In genomic region chr10:73495226-73495883, GRCh38 we compare ENCODE assay signal across 8 cellular contexts. TPM values are rescaled to one million over a fixed set of nuclear protein-coding genes. Genes with fewer than 3 reads are reported as not detected.
DNase-seq lines count a peak whose midpoint lies in the region; ATAC-seq, FAIRE-seq and TF ChIP-seq lines count a peak whose summit lies in the region.

No MANE protein-coding gene starts in this region.

- TF ChIP-seq CTCF in WTC11 (IDR thresholded peaks at IDR 0.05): no peak
- TF ChIP-seq CTCF in bronchial epithelial cell (IDR thresholded peaks at IDR 0.05; ENCODE audit: insufficient read depth, low read length, severe bottlenecking): no peak
- TF ChIP-seq CTCF in keratinocyte (optimal IDR thresholded peaks at IDR 0.05 in 1 of 3, IDR thresholded peaks at IDR 0.05 in 1 of 3, conservative IDR thresholded peaks at IDR 0.05 in 1 of 3; ENCODE audit: extremely low read depth in 1 of 3, insufficient read depth in 2 of 3, low read length in 3 of 3): no peak

- H4K20me1 ChIP-seq in keratinocyte (ENCODE audit: control insufficient read depth, extremely low read depth, insufficient read depth, low read length): no peaks in the 10 kb centered on the region

- CTCF ChIA-PET in WTC11 (lab: Charles Lee): interaction anchor here (0.6 to 1.0 kb wide), 4 partner anchors 11 to 148 kb away, joined by 3 to 4 read pairs (median 4); no protein-coding TSS in a partner anchor

- no peaks in the 10 kb centered on the region for H3K9me1 ChIP-seq in keratinocyte (ENCODE audit: control insufficient read depth, extremely low read depth, insufficient read depth, low read length)

- POLR2A ChIA-PET in WTC11 (lab: Charles Lee): interaction anchor here (0.6 to 1.2 kb wide), 2 partner anchors 11 to 16 kb away, joined by 3 to 4 read pairs; no protein-coding TSS in a partner anchor

- H3K9me3 Mint-ChIP-seq in WTC11: no peaks in the 10 kb centered on the region

- no peak for FAIRE-seq in bronchial epithelial cell (lab: Jason Lieb, UNC)
- FAIRE-seq in keratinocyte (lab: Jason Lieb, UNC): no peak

- H3K27me3 ChIP-seq in bronchial epithelial cell (ENCODE audit: control insufficient read depth, insufficient read depth, low read length): no peaks in the 10 kb centered on the region
- H3K27me3 ChIP-seq in keratinocyte (ENCODE audit: control insufficient read depth, extremely low read depth, insufficient read depth, low read length): no peaks in the 10 kb centered on the region

- peaks cover 20% of the 10 kb centered on the region for H3K4me1 ChIP-seq in keratinocyte (ENCODE audit: control insufficient read depth, extremely low read depth, insufficient read depth, low read length)

- H3K79me2 ChIP-seq in keratinocyte (ENCODE audit: control insufficient read depth, insufficient read depth, low read length): peaks cover 42% of the 10 kb centered on the region

- peak overlapping the region; percentile 95 for H3K9ac ChIP-seq in keratinocyte (ENCODE audit: control insufficient read depth, extremely low read depth, insufficient read depth, low read length)

- H3K4me3 ChIP-seq in bronchial epithelial cell (ENCODE audit: low read depth, low read length) (peak overlapping the region; percentile 86), keratinocyte (ENCODE audit: control insufficient read depth in 2 of 3, extremely low read depth in 1 of 3, insufficient read depth in 2 of 3, low read depth in 1 of 3, low read length in 3 of 3) (peak overlapping the region; percentile 55 to 89 (median 85))

- H2AFZ ChIP-seq in keratinocyte (ENCODE audit: control insufficient read depth, low read length): peak overlapping the region; percentile 72

- H3K36me3 ChIP-seq in bronchial epithelial cell (ENCODE audit: control insufficient read depth, insufficient read depth, low read length) (no peaks in the 10 kb centered on the region), keratinocyte (ENCODE audit: control insufficient read depth in 2 of 2, extremely low read depth in 1 of 2, insufficient read depth in 2 of 2, low read length in 2 of 2) (peaks cover 0 to 4% of the 10 kb centered on the region in 2 experiments)

- H3K27ac ChIP-seq in keratinocyte (ENCODE audit: control insufficient read depth, insufficient read depth, low read length): peak overlapping the region; percentile 89

- H3K9me3 ChIP-seq in keratinocyte (ENCODE audit: control insufficient read depth, low read depth, low read length): no peaks in the 10 kb centered on the region

- peak overlapping the region; percentile 87 for H3K4me3 Mint-ChIP-seq in WTC11

- dilution Hi-C loops in keratinocyte (cut with MboI; ENCODE audit: extremely low pct_ligation_motif_present, low sequenced_read_pairs): no loop called here

- H3K27me3 Mint-ChIP-seq in WTC11 (ENCODE audit: low read depth): no peaks in the 10 kb centered on the region

- DNase-seq in 8988T: peak; percentile 74
- peak; percentile 54 for DNase-seq in NCI-H2171 (lab: John Stamatoyannopoulos, UW)
- DNase-seq in WTC11 (ENCODE audit: low spot score): peak; percentile 67
- DNase-seq in bronchial epithelial cell (ENCODE audit: low read depth): peak; percentile 81
- peak; percentile 68 for DNase-seq in keratinocyte (ENCODE audit: low read depth, low spot score)
- DNase-seq in stimulated activated CD4-positive, alpha-beta T cell treated with anti-CD3 and anti-CD28 coated beads, Interleukin-15, amount 100 ng/mL, for 1 hour (ENCODE audit: low read depth in 1 of 2, low spot score in 1 of 2): peak; percentile 69 to 82

- H3K4me1 Mint-ChIP-seq in WTC11: peaks cover 21% of the 10 kb centered on the region

- ATAC-seq in GM18511 (IDR thresholded peaks at IDR 0.05; ENCODE audit: unreplicated experiment): peak; percentile 93
- peak; percentile 89 for ATAC-seq in HG02981 (IDR thresholded peaks at IDR 0.05; ENCODE audit: unreplicated experiment)
- ATAC-seq in WTC11: peak; percentile 71

- peak overlapping the region; percentile 75 for H3K27ac Mint-ChIP-seq in WTC11

- H3K36me3 Mint-ChIP-seq in WTC11: peaks cover 11% of the 10 kb centered on the region

- peak overlapping the region; percentile 85 for H3K4me2 ChIP-seq in keratinocyte (ENCODE audit: control insufficient read depth, extremely low read depth, insufficient read depth, low read depth, low read length)

TF ChIP-seq in WTC11, 78 proteins besides CTCF, POLR2A, EP300 and RAD21:
- TF ChIP-seq PRDM15 (CRISPR knock-in tag; IDR thresholded peaks at IDR 0.05) (no peak), FOXK1 (CRISPR knock-in tag; IDR thresholded peaks at IDR 0.05) (peak; percentile 52; the same call in 1 of the 2 replicates), SOX15 (CRISPR knock-in tag; IDR thresholded peaks at IDR 0.05) (no peak), KAT7 (CRISPR knock-in tag; IDR thresholded peaks at IDR 0.05; ENCODE audit: borderline replicate concordance) (0 out of 2 replicates have a peak, but pooled peaks have one; percentile 22), IRF2 (CRISPR knock-in tag; IDR thresholded peaks at IDR 0.05; ENCODE audit: borderline replicate concordance, low read depth) (0 out of 2 replicates have a peak, but pooled peaks have one; percentile 59), ATF2 (CRISPR knock-in tag; IDR thresholded peaks at IDR 0.05; ENCODE audit: borderline replicate concordance, low read depth) (no peak), ZNF423 (CRISPR knock-in tag; IDR thresholded peaks at IDR 0.05) (0 out of 2 replicates have a peak, but pooled peaks have one; percentile 18), E2F1 (CRISPR knock-in tag; IDR thresholded peaks at IDR 0.05) (0 out of 2 replicates have a peak, but pooled peaks have one; percentile 18), TCF7 (CRISPR knock-in tag; IDR thresholded peaks at IDR 0.05; ENCODE audit: low read depth) (no peak), NFATC4 (CRISPR knock-in tag; IDR thresholded peaks at IDR 0.05) (0 out of 2 replicates have a peak, but pooled peaks have one; percentile 4), ETV6 (CRISPR knock-in tag; IDR thresholded peaks at IDR 0.05) (0 out of 2 replicates have a peak, but pooled peaks have one; percentile 48)

RNA-seq across cellular contexts. Expression of gene PPP3CB, which starts 0.5 kb away (rescaled TPM):
- 30.0 to 34.4 TPM (median 32.9 TPM) in 3 replicates for total RNA-seq in WTC11 (2021)
- 20.6 and 24.7 TPM in 2 replicates for total RNA-seq in bronchial epithelial cell
- 14.8 to 23.5 TPM (median 20.6 TPM) in 3 replicates for polyA plus RNA-seq in keratinocyte
- polyA plus RNA-seq in keratinocyte (2011; ENCODE audit: low read depth): 21.2 TPM
- 23.6 and 30.6 TPM in 2 replicates for polyA plus RNA-seq in keratinocyte (2011; cell fraction: cytosol; rRNA removed)
- polyA plus RNA-seq in keratinocyte (2011; cell fraction: nucleus; rRNA removed): 22.4 and 28.4 TPM in 2 replicates
- polyA plus RNA-seq in keratinocyte (2012; ENCODE audit: low replicate concordance): 19.9 and 27.8 TPM in 2 replicates
- 10.9 to 23.1 TPM (median 13.2 TPM) in 3 replicates for polyA minus RNA-seq in keratinocyte
- polyA minus RNA-seq in keratinocyte (2011; cell fraction: cytosol; rRNA and poly(A)+ RNA removed): 8.2 TPM
- 8.9 and 22.4 TPM in 2 replicates for polyA minus RNA-seq in keratinocyte (2011; cell fraction: nucleus; rRNA and poly(A)+ RNA removed)

Comparison
In these comparisons a context has a peak if more than half of its experiments do, and no peak if none do; other contexts are left out.
1. Peak in every context shown above with its lines: DNase-seq, ATAC-seq, H3K4me3 ChIP-seq and H3K27ac ChIP-seq.